ENCODE assay signal across 16 cellular contexts in the genomic region with DNA sequence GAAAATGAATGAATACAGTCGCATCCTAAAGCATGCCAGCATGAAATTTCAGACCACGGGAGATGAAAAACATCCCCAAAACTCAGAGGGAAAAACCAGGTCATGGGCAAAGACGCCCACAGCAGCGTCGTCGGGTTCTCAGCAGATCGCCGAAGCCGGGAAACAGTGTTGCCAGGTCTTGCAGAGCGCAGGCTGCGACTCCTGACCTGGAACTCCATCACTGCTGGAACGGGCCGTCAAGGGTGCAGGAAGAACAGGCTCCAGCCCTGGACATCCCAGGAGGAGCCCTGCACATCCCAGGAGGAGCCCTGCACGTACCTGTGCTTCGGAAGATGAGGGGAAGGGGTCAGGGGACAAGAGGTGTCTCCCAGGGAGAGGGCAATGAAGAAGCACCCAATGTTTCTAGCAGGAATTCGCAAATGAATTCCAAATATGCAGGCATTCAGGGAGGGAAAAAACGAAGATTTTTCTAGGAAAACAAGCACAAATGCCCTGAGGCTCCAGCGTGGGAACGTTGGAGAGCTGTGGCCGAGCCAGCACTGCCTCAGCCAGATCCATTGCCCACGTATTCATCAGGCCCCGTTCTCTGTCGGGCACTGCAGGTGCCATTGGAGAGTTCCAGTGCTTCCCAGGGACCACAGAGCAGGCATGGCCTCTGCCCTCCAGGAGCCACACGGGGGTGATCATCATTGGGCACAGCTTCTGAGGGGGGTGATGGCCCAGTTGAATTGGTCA.
DNase-seq lines count a peak whose midpoint lies in the region; ATAC-seq and TF ChIP-seq lines count a peak whose summit lies in the region.
"Had no signal": no experiment of that assay in that cellular context is flagged by ENCODE, and none has a peak within 500 bp of the region (broad histone marks: within the 10 kb centered on the region; RNA-seq: fewer than 3 reads in every experiment).

No MANE protein-coding gene starts in this region.

- TF ChIP-seq CTCF in left ventricle myocardium inferior (IDR thresholded peaks at IDR 0.05; ENCODE audit: borderline replicate concordance) (no peak), dorsolateral prefrontal cortex (IDR thresholded peaks at IDR 0.05 in 54 of 56, conservative IDR thresholded peaks at IDR 0.05 in 2 of 56; ENCODE audit: low read depth in 1 of 56, partially characterized antibody in 56 of 56) (no peak)

- no peak overlapping the region for H2BK15ac ChIP-seq in neuronal stem cell (ENCODE audit: low read length)

- H2BK120ac ChIP-seq in neuronal stem cell (ENCODE audit: low read depth, low read length): no peak overlapping the region

- no peak overlapping the region for H3K4ac ChIP-seq in neuronal stem cell (ENCODE audit: low read length)

- peaks cover 5% of the 10 kb centered on the region for H3K79me1 ChIP-seq in neuronal stem cell (ENCODE audit: low read depth, low read length)

- H3K9me3 ChIP-seq in left ventricle myocardium inferior (replicated peaks) (peaks cover 10% of the 10 kb centered on the region), neuronal stem cell (replicated peaks in 1 of 2; ENCODE audit: control insufficient read depth in 2 of 2, insufficient read depth in 1 of 2, low read depth in 1 of 2, low read length in 2 of 2) (peaks cover 0 to 6% of the 10 kb centered on the region in 2 donors), aorta (ENCODE audit: control insufficient read depth, low read length) (no peaks in the 10 kb centered on the region)
- H3K9me3 ChIP-seq: A549 had no signal

- H2AK5ac ChIP-seq in neuronal stem cell (ENCODE audit: low read depth, low read length): no peak overlapping the region

- no peak overlapping the region for H3K4me3 ChIP-seq in left ventricle myocardium inferior
- H3K4me3 ChIP-seq in dorsolateral prefrontal cortex: no peak overlapping the region
- H3K4me3 ChIP-seq in neuronal stem cell (ENCODE audit: low read length in 2 of 2): no peak overlapping the region
- no peak overlapping the region for H3K4me3 ChIP-seq in aorta (ENCODE audit: low read length in 2 of 2)
- H3K4me3 ChIP-seq: A549 had no signal

- H2AFZ ChIP-seq in neuronal stem cell (ENCODE audit: low read length): no peak overlapping the region

- H2BK5ac ChIP-seq in neuronal stem cell (ENCODE audit: low read length): peak overlapping the region; percentile 4

- H3K9ac ChIP-seq in neuronal stem cell (ENCODE audit: low read depth, low read length, poor library complexity): no peak overlapping the region

- no CpG with 5 or more reads among the region's 24 CpGs for WGBS in neuronal stem cell (ENCODE audit: extremely low coverage in 2 of 2, insufficient read length in 2 of 2, insufficient replicate concordance in 1 of 2), 2 donors
- 55 to 59% methylated on average over 24 of the region's 24 CpGs for WGBS in aorta, 2 donors

- ATAC-seq in left ventricle myocardium superior (no peak), aorta (ENCODE audit: low FRiP score) (no peak)
- ATAC-seq: A549, HepG2 had no signal

- H3K4me2 ChIP-seq in neuronal stem cell (ENCODE audit: insufficient read depth, low read length, poor library complexity, severe bottlenecking): no peak overlapping the region
- H3K4me2 ChIP-seq: A549 had no signal

- H3K27me3 ChIP-seq in left ventricle myocardium inferior (ENCODE audit: low read depth) (peaks cover 57% of the 10 kb centered on the region), dorsolateral prefrontal cortex (no peaks in the 10 kb centered on the region), neuronal stem cell (ENCODE audit: control insufficient read depth in 3 of 3, insufficient read depth in 3 of 3, low read depth in 1 of 3, low read length in 3 of 3) (no peaks in the 10 kb centered on the region), aorta (ENCODE audit: control insufficient read depth in 1 of 2, insufficient read depth in 2 of 2, low read length in 1 of 2) (no peaks in the 10 kb centered on the region)

- H4K91ac ChIP-seq in neuronal stem cell (ENCODE audit: low read depth, low read length, poor library complexity): no peak overlapping the region

- no peak overlapping the region for H4K8ac ChIP-seq in neuronal stem cell (ENCODE audit: low read depth, low read length)

- intact Hi-C loops in left ventricle myocardium inferior (cut with micrococcal nuclease) (no loop called here), left ventricle myocardium superior (cut with micrococcal nuclease) (no loop called here), dorsolateral prefrontal cortex (cut with DNase I) (no loop called here), aorta (cut with DNase I) (no loop called here)

- DNase-seq in left ventricle myocardium inferior (peak; percentile 8), left ventricle myocardium superior (no peak), dorsolateral prefrontal cortex (peak in 6 of 10 donors; percentile 16 to 41 (median 31)), neuronal stem cell (ENCODE audit: low spot score) (no peak), aorta (peak; percentile 24 to 49), cerebellar nuclear complex (lab: John Stamatoyannopoulos, UW) (no peak), SW480 (ENCODE audit: low spot score) (no peak)
- no peak for DNase-seq in stimulated activated naive CD4-positive, alpha-beta T cell (lab: John Stamatoyannopoulos, UW)
- DNase-seq: KG1, NCI-H1436, NCI-H2029, NCI-H2171, NCI-H446 treated with DMSO at 0.1 percent for 48 hours, NCI-H748 treated with DMSO at 0.1 percent for 48 hours had no signal

- H2BK12ac ChIP-seq in neuronal stem cell (ENCODE audit: low read length): no peak overlapping the region

- no peak overlapping the region for H3K23ac ChIP-seq in neuronal stem cell (ENCODE audit: low read depth, low read length, poor library complexity)

- H3K36me3 ChIP-seq in left ventricle myocardium inferior (no peaks in the 10 kb centered on the region), neuronal stem cell (replicated peaks in 1 of 2; ENCODE audit: control insufficient read depth in 2 of 2, insufficient read depth in 2 of 2, low read length in 2 of 2) (peaks cover 0 to 8% of the 10 kb centered on the region in 2 donors), aorta (ENCODE audit: control insufficient read depth in 1 of 2, insufficient read depth in 2 of 2, low read length in 1 of 2) (no peaks in the 10 kb centered on the region)

- peak overlapping the region; percentile 22 for H3K18ac ChIP-seq in neuronal stem cell (ENCODE audit: low read length)

- no peak overlapping the region for H3K14ac ChIP-seq in neuronal stem cell (ENCODE audit: low read length)

- no peak overlapping the region for H3K27ac ChIP-seq in left ventricle myocardium inferior (replicated peaks)
- H3K27ac ChIP-seq in dorsolateral prefrontal cortex: no peak overlapping the region
- no peak overlapping the region for H3K27ac ChIP-seq in neuronal stem cell (replicated peaks; ENCODE audit: low read length)
- H3K27ac ChIP-seq in aorta (ENCODE audit: low read depth in 1 of 2, low read length in 2 of 2): no peak overlapping the region
- H3K27ac ChIP-seq: A549 had no signal

- H3K4me1 ChIP-seq in left ventricle myocardium inferior (no peaks in the 10 kb centered on the region), neuronal stem cell (ENCODE audit: control insufficient read depth in 2 of 2, insufficient read depth in 1 of 2, low read depth in 1 of 2, low read length in 2 of 2) (peaks cover 0 to 7% of the 10 kb centered on the region in 2 donors), aorta (ENCODE audit: control insufficient read depth in 1 of 2, insufficient read depth in 2 of 2, low read length in 2 of 2) (no peaks in the 10 kb centered on the region)
- H3K4me1 ChIP-seq: A549 had no signal

Comparison
In these comparisons a context has a peak if more than half of its experiments do, and no peak if none do; other contexts are left out.
1. DNase-seq: peak in left ventricle myocardium inferior (single experiment), dorsolateral prefrontal cortex (6 of 10) and aorta (2 of 2); none in left ventricle myocardium superior (single experiment), neuronal stem cell (single experiment), stimulated activated naive CD4-positive, alpha-beta T cell (0 of 6), cerebellar nuclear complex (0 of 2) and SW480 (single experiment).